Comparison of ENCODE assay signal across 1 cellular context in the genomic region with DNA sequence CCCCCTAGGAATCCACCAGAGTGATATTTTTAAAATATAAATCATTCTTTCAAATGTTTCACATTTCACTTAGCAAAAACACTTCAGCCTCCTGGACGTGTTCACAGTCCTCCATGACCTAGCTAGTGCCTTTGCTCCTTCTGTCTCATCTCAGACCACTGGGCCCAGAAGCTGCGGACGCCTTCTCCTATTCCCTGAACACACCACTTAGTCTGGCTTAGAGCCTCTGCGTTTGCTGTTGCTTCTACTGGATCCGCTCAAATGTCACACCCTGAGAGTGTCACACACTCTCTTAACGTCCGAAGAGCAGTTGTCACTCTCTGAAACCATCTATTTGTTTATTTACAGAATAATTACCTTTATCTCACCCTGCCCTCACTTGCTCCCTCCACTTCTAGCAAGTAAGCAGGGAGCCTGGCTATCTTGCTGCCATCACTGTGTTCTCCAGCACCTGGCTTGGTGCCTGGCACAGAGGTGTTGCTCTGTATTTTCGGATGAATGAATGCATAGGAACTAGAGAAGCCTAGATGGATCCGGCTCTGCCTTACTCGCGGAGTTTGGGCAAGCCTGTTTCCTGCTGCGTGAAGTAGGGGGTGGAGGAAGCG.
TF ChIP-seq lines count a peak whose summit lies in the region.

No MANE protein-coding gene starts in this region.

TF ChIP-seq in GM12878, 131 proteins besides CTCF, POLR2A, EP300 and RAD21:
- TF ChIP-seq, protein P1, sequence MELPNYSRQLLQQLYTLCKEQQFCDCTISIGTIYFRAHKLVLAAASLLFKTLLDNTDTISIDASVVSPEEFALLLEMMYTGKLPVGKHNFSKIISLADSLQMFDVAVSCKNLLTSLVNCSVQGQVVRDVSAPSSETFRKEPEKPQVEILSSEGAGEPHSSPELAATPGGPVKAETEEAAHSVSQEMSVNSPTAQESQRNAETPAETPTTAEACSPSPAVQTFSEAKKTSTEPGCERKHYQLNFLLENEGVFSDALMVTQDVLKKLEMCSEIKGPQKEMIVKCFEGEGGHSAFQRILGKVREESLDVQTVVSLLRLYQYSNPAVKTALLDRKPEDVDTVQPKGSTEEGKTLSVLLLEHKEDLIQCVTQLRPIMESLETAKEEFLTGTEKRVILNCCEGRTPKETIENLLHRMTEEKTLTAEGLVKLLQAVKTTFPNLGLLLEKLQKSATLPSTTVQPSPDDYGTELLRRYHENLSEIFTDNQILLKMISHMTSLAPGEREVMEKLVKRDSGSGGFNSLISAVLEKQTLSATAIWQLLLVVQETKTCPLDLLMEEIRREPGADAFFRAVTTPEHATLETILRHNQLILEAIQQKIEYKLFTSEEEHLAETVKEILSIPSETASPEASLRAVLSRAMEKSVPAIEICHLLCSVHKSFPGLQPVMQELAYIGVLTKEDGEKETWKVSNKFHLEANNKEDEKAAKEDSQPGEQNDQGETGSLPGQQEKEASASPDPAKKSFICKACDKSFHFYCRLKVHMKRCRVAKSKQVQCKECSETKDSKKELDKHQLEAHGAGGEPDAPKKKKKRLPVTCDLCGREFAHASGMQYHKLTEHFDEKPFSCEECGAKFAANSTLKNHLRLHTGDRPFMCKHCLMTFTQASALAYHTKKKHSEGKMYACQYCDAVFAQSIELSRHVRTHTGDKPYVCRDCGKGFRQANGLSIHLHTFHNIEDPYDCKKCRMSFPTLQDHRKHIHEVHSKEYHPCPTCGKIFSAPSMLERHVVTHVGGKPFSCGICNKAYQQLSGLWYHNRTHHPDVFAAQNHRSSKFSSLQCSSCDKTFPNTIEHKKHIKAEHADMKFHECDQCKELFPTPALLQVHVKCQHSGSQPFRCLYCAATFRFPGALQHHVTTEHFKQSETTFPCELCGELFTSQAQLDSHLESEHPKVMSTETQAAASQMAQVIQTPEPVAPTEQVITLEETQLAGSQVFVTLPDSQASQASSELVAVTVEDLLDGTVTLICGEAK (IDR thresholded peaks at IDR 0.05; ENCODE audit: borderline replicate concordance) = no peak
- TF ChIP-seq BACH1 (IDR thresholded peaks at IDR 0.05; ENCODE audit: borderline replicate concordance) = no peak
- no peak; the same call in 1 of the 2 replicates for TF ChIP-seq NRF1 (conservative IDR thresholded peaks at IDR 0.05; ENCODE audit: low read depth, low read length)
- no peak for TF ChIP-seq NR2C1 (IDR thresholded peaks at IDR 0.05)
- no peak for TF ChIP-seq KDM1A (IDR thresholded peaks at IDR 0.05; ENCODE audit: borderline replicate concordance)
- TF ChIP-seq MTA2 (IDR thresholded peaks at IDR 0.05; ENCODE audit: low read depth) = peak; percentile 73
- TF ChIP-seq GATAD2B (conservative IDR thresholded peaks at IDR 0.05; ENCODE audit: low read depth) = 0 out of 2 replicates have a peak, but pooled peaks have one; percentile 58
- TF ChIP-seq TCF7 (IDR thresholded peaks at IDR 0.05; ENCODE audit: borderline replicate concordance) = no peak
- TF ChIP-seq ETV6 (conservative IDR thresholded peaks at IDR 0.05 in 1 of 2, IDR thresholded peaks at IDR 0.05 in 1 of 2; ENCODE audit: borderline replicate concordance in 1 of 2, low read depth in 1 of 2) = no peak
- TF ChIP-seq SREBF2 (IDR thresholded peaks at IDR 0.05; ENCODE audit: low read length) = no peak
- TF ChIP-seq SIN3A (IDR thresholded peaks at IDR 0.05; ENCODE audit: low read depth, low read length) = 0 out of 2 replicates have a peak, but pooled peaks have one; percentile 20
- no peak for TF ChIP-seq NBN (IDR thresholded peaks at IDR 0.05)
- TF ChIP-seq IKZF2 (IDR thresholded peaks at IDR 0.05) = no peak
- TF ChIP-seq, protein P2, sequence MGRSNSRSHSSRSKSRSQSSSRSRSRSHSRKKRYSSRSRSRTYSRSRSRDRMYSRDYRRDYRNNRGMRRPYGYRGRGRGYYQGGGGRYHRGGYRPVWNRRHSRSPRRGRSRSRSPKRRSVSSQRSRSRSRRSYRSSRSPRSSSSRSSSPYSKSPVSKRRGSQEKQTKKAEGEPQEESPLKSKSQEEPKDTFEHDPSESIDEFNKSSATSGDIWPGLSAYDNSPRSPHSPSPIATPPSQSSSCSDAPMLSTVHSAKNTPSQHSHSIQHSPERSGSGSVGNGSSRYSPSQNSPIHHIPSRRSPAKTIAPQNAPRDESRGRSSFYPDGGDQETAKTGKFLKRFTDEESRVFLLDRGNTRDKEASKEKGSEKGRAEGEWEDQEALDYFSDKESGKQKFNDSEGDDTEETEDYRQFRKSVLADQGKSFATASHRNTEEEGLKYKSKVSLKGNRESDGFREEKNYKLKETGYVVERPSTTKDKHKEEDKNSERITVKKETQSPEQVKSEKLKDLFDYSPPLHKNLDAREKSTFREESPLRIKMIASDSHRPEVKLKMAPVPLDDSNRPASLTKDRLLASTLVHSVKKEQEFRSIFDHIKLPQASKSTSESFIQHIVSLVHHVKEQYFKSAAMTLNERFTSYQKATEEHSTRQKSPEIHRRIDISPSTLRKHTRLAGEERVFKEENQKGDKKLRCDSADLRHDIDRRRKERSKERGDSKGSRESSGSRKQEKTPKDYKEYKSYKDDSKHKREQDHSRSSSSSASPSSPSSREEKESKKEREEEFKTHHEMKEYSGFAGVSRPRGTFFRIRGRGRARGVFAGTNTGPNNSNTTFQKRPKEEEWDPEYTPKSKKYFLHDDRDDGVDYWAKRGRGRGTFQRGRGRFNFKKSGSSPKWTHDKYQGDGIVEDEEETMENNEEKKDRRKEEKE (IDR thresholded peaks at IDR 0.05) = no peak
- TF ChIP-seq IRF4 (IDR thresholded peaks at IDR 0.05; ENCODE audit: low read depth, low read length) = no peak
- TF ChIP-seq, protein P3, sequence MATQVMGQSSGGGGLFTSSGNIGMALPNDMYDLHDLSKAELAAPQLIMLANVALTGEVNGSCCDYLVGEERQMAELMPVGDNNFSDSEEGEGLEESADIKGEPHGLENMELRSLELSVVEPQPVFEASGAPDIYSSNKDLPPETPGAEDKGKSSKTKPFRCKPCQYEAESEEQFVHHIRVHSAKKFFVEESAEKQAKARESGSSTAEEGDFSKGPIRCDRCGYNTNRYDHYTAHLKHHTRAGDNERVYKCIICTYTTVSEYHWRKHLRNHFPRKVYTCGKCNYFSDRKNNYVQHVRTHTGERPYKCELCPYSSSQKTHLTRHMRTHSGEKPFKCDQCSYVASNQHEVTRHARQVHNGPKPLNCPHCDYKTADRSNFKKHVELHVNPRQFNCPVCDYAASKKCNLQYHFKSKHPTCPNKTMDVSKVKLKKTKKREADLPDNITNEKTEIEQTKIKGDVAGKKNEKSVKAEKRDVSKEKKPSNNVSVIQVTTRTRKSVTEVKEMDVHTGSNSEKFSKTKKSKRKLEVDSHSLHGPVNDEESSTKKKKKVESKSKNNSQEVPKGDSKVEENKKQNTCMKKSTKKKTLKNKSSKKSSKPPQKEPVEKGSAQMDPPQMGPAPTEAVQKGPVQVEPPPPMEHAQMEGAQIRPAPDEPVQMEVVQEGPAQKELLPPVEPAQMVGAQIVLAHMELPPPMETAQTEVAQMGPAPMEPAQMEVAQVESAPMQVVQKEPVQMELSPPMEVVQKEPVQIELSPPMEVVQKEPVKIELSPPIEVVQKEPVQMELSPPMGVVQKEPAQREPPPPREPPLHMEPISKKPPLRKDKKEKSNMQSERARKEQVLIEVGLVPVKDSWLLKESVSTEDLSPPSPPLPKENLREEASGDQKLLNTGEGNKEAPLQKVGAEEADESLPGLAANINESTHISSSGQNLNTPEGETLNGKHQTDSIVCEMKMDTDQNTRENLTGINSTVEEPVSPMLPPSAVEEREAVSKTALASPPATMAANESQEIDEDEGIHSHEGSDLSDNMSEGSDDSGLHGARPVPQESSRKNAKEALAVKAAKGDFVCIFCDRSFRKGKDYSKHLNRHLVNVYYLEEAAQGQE (IDR thresholded peaks at IDR 0.05; ENCODE audit: low read depth, low read length) = no peak
- TF ChIP-seq PAX5 (IDR thresholded peaks at IDR 0.05; ENCODE audit: borderline replicate concordance, low read depth, low read length) = no peak
- no peak for TF ChIP-seq CHD2 (IDR thresholded peaks at IDR 0.05; ENCODE audit: borderline replicate concordance, low read depth, low read length)
